Comparison of ENCODE assay signal across 16 cellular contexts in the genomic region with DNA sequence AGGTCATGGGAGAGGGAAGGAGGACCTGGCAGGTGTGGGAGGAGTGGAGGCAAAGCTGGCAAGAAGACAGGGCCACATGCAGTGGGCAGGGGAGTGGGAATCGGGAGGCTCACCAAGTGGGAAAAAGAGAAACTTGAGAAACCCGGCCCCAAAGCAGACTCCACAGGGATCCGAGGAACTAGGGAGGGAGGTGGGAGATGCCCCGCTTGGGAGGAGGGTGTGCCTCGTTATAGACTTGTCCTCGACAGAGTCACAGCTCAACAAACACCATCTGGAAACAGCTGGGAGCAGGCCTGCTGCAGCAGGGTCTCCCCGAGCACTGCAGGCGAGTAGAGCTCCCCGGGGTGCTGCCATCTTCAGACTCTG. TPM values are rescaled to one million over a fixed set of nuclear protein-coding genes. Genes with fewer than 3 reads are reported as not detected.
DNase-seq lines count a peak whose midpoint lies in the region; ATAC-seq and TF ChIP-seq lines count a peak whose summit lies in the region.
"Had no signal": no experiment of that assay in that cellular context is flagged by ENCODE, and none has a peak within 500 bp of the region (broad histone marks: within the 10 kb centered on the region; RNA-seq: fewer than 3 reads in every experiment).

No MANE protein-coding gene starts in this region.

- peaks cover 95% of the 10 kb centered on the region for H3K36me3 ChIP-seq in BLaER1
- no peaks in the 10 kb centered on the region for H3K36me3 ChIP-seq in GM23338 (ENCODE audit: insufficient read depth)
- H3K36me3 ChIP-seq: BE2C had no signal

- no peaks in the 10 kb centered on the region for H3F3A ChIP-seq in GM23338 (replicated peaks; ENCODE audit: low read depth)

- no peak for TF ChIP-seq CTCF in GM23338 (conservative IDR thresholded peaks at IDR 0.05; ENCODE audit: low read depth in 2 of 2)

- H3K9me2 ChIP-seq in GM23338 (ENCODE audit: insufficient read depth): no peaks in the 10 kb centered on the region

- ATAC-seq in GM23338: no peak
- ATAC-seq in sciatic nerve: no peak
- ATAC-seq in HG03280 (IDR thresholded peaks at IDR 0.05; ENCODE audit: unreplicated experiment): no peak
- no peak for ATAC-seq in HG03159 (IDR thresholded peaks at IDR 0.05; ENCODE audit: unreplicated experiment)

- H3K9ac ChIP-seq in BLaER1: peak overlapping the region; percentile 50
- H3K9ac ChIP-seq: GM23248 had no signal

- peaks cover 10% of the 10 kb centered on the region for H3K27me3 Mint-ChIP-seq in GM23338 (ENCODE audit: insufficient read depth, low read depth, poor library complexity)

- H3K27ac ChIP-seq in BLaER1 (peak overlapping the region; percentile 46; the same call in 1 of the 2 replicates), GM23338 (ENCODE audit: low read depth) (no peak overlapping the region)
- H3K27ac ChIP-seq: GM23248 had no signal

- H3K4me3 Mint-ChIP-seq in GM23338: no peak overlapping the region

- H3K36me3 Mint-ChIP-seq in GM23338 (ENCODE audit: low read depth): peaks cover 5% of the 10 kb centered on the region; the same call in 1 of the 3 replicates

- no peaks in the 10 kb centered on the region for H3K79me2 ChIP-seq in GM23338 (replicated peaks; ENCODE audit: insufficient read depth)

- H3K27ac Mint-ChIP-seq in GM23338: peak overlapping the region; percentile 63; the same call in 1 of the 2 replicates

- no peak for DNase-seq in GM23338 (ENCODE audit: low spot score)
- DNase-seq in left kidney (ENCODE audit: low read depth, low spot score): peak; percentile 59
- peak; percentile 55 for DNase-seq in sciatic nerve (ENCODE audit: low spot score)
- no peak for DNase-seq in NK-92 (lab: John Stamatoyannopoulos, UW; ENCODE audit: unreplicated experiment)
- DNase-seq: BE2C, GF-D8, GM23248, KG1, NCI-H1048, NCI-H1694 treated with DMSO at 0.1 percent for 48 hours, NCI-H446 treated with DMSO at 0.1 percent for 48 hours, NCI-H774, Right ventricle myocardium superior had no signal

- H3K4me1 ChIP-seq in BLaER1 (peaks cover 72% of the 10 kb centered on the region), GM23338 (ENCODE audit: insufficient read depth) (no peaks in the 10 kb centered on the region)
- H3K4me1 ChIP-seq: BE2C had no signal

- no peaks in the 10 kb centered on the region for H3K27me3 ChIP-seq in BLaER1
- H3K27me3 ChIP-seq in GM23338 (ENCODE audit: insufficient read depth): no peaks in the 10 kb centered on the region
- H3K27me3 ChIP-seq: BE2C had no signal

- H2AFZ ChIP-seq in GM23338: no peak overlapping the region
- H2AFZ ChIP-seq: GM23248 had no signal

- intact Hi-C loops in sciatic nerve (cut with DNase I): no loop called here

- H3K4me3 ChIP-seq in BLaER1: no peak overlapping the region
- no peak overlapping the region for H3K4me3 ChIP-seq in GM23338
- H3K4me3 ChIP-seq: GM23248 had no signal

- H3K9me3 Mint-ChIP-seq in GM23338: no peaks in the 10 kb centered on the region

- H3K4me2 ChIP-seq in BLaER1 (no peak overlapping the region), GM23338 (no peak overlapping the region)

- H3K9me3 ChIP-seq in BLaER1: no peaks in the 10 kb centered on the region; the same call in 1 of the 2 replicates
- H3K9me3 ChIP-seq: BE2C had no signal

- peaks cover 7% of the 10 kb centered on the region; the same call in 2 of the 3 replicates for H3K4me1 Mint-ChIP-seq in GM23338

- H4K20me1 ChIP-seq in BLaER1: peaks cover 57% of the 10 kb centered on the region
- no peaks in the 10 kb centered on the region for H4K20me1 ChIP-seq in GM23338 (replicated peaks; ENCODE audit: insufficient read depth)

TF ChIP-seq in GM23338, 12 proteins besides CTCF, POLR2A, EP300 and RAD21:
- TF ChIP-seq, protein P1, sequence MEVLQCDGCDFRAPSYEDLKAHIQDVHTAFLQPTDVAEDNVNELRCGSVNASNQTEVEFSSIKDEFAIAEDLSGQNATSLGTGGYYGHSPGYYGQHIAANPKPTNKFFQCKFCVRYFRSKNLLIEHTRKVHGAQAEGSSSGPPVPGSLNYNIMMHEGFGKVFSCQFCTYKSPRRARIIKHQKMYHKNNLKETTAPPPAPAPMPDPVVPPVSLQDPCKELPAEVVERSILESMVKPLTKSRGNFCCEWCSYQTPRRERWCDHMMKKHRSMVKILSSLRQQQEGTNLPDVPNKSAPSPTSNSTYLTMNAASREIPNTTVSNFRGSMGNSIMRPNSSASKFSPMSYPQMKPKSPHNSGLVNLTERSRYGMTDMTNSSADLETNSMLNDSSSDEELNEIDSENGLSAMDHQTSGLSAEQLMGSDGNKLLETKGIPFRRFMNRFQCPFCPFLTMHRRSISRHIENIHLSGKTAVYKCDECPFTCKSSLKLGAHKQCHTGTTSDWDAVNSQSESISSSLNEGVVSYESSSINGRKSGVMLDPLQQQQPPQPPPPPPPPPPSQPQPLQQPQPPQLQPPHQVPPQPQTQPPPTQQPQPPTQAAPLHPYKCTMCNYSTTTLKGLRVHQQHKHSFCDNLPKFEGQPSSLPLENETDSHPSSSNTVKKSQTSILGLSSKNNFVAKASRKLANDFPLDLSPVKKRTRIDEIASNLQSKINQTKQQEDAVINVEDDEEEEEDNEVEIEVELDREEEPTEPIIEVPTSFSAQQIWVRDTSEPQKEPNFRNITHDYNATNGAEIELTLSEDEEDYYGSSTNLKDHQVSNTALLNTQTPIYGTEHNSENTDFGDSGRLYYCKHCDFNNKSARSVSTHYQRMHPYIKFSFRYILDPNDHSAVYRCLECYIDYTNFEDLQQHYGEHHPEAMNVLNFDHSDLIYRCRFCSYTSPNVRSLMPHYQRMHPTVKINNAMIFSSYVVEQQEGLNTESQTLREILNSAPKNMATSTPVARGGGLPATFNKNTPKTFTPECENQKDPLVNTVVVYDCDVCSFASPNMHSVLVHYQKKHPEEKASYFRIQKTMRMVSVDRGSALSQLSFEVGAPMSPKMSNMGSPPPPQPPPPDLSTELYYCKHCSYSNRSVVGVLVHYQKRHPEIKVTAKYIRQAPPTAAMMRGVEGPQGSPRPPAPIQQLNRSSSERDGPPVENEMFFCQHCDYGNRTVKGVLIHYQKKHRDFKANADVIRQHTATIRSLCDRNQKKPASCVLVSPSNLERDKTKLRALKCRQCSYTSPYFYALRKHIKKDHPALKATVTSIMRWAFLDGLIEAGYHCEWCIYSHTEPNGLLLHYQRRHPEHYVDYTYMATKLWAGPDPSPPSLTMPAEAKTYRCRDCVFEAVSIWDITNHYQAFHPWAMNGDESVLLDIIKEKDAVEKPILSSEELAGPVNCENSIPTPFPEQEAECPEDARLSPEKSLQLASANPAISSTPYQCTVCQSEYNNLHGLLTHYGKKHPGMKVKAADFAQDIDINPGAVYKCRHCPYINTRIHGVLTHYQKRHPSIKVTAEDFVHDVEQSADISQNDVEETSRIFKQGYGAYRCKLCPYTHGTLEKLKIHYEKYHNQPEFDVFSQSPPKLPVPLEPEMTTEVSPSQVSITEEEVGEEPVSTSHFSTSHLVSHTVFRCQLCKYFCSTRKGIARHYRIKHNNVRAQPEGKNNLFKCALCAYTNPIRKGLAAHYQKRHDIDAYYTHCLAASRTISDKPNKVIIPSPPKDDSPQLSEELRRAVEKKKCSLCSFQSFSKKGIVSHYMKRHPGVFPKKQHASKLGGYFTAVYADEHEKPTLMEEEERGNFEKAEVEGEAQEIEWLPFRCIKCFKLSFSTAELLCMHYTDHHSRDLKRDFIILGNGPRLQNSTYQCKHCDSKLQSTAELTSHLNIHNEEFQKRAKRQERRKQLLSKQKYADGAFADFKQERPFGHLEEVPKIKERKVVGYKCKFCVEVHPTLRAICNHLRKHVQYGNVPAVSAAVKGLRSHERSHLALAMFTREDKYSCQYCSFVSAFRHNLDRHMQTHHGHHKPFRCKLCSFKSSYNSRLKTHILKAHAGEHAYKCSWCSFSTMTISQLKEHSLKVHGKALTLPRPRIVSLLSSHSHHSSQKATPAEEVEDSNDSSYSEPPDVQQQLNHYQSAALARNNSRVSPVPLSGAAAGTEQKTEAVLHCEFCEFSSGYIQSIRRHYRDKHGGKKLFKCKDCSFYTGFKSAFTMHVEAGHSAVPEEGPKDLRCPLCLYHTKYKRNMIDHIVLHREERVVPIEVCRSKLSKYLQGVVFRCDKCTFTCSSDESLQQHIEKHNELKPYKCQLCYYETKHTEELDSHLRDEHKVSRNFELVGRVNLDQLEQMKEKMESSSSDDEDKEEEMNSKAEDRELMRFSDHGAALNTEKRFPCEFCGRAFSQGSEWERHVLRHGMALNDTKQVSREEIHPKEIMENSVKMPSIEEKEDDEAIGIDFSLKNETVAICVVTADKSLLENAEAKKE (CRISPR knock-in tag; IDR thresholded peaks at IDR 0.05): no peak
- TF ChIP-seq ZNF331 (CRISPR knock-in tag; IDR thresholded peaks at IDR 0.05; ENCODE audit: low read depth): no peak

RNA-seq across cellular contexts. Expression of a gene that starts 54.8 kb away (rescaled TPM):
- total RNA-seq in GM23338 (2014; rRNA removed; shearing (Covaris generic)): 51.3 and 58.0 TPM in 2 replicates
- 88.7 and 103 TPM in 2 replicates for polyA plus RNA-seq in GM23338 (2016; fragmentation: Nextera tagmentation; extraction: Ambion mirVana)
- total RNA-seq in sciatic nerve: 1.3 TPM

Comparison
In these comparisons a context has a peak if more than half of its experiments do, and no peak if none do; other contexts are left out.
1. DNase-seq: peak in left kidney (single experiment) and sciatic nerve (single experiment); none in GM23338 (single experiment) and NK-92 (single experiment).
2. RNA of a gene that starts 54.8 kb away (total RNA-seq): 51.3 to 58.0 TPM in GM23338; 1.3 TPM in sciatic nerve (single experiment); every median in the first group is over 10 times any median in the second.